Comparison of ENCODE assay signal across 25 cellular contexts in the genomic region with DNA sequence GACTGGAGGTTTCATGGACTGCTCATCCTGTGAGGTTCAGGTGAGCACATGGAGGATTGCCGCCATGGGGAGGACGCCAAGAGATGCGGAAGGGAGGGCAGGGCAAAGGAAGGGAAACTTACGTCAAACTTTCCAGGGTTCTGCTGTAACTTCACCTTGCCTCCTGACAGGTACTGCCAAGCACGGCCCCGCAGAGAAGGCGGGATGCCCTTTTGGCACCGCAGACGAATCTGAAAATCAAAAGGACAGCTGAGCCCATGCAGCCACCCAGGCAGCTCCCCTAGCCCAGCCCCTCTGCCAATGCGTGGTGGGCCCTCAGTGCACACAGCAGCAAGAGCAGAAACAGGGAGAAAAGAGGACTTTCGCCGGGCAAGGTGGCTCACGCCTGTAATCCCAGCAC. TPM values are rescaled to one million over a fixed set of nuclear protein-coding genes. Genes with fewer than 3 reads are reported as not detected.
A peak's percentile ranks its signal among the peaks of the same experiment; 100 is the strongest.
DNase-seq lines count a peak whose midpoint lies in the region; ATAC-seq and TF ChIP-seq lines count a peak whose summit lies in the region.
"Had no signal": no experiment of that assay in that cellular context is flagged by ENCODE, and none has a peak within 500 bp of the region (broad histone marks: within the 10 kb centered on the region; RNA-seq: fewer than 3 reads in every experiment).

No MANE protein-coding gene starts in this region.

- peak overlapping the region; percentile 93 for H3K27ac Mint-ChIP-seq in activated naive CD4-positive, alpha-beta T cell treated with anti-CD3 and anti-CD28 coated beads, Interleukin-2, amount 50 U/mL, for 24 hours
- H3K27ac Mint-ChIP-seq in activated naive CD4-positive, alpha-beta T cell treated with anti-CD3 and anti-CD28 coated beads, Interleukin-2, amount 50 U/mL, for 72 hours = peak overlapping the region in 1 of 2 donors; percentile 47
- H3K27ac Mint-ChIP-seq in IgD-negative memory B cell (peak overlapping the region in 2 of 3 donors; percentile 46 to 84), mesothelial cell of epicardium (peak overlapping the region; percentile 47)
- no peak overlapping the region for H3K27ac Mint-ChIP-seq in activated CD4-positive, alpha-beta memory T cell treated with anti-CD3 and anti-CD28 coated beads, Interleukin-2, amount 10 ng/mL, durations not matched to agents 7 days and 5 days
- H3K27ac Mint-ChIP-seq: GM23338; stimulated activated naive CD8-positive, alpha-beta T cell treated with anti-CD3 and anti-CD28 coated beads, Interleukin-15, Interleukin-2, amounts not matched to agents 100 ng/mL and 50 ng/mL, for 24 hours had no signal

- in situ Hi-C loops in GM13977 (cut with MboI; ENCODE audit: low pct_unique_long_range_greater_than_20kb, low sequenced_read_pairs, unreplicated experiment) = no loop called here

- peaks cover 8 to 79% (median 46%) of the 10 kb centered on the region in 4 donors for H3K36me3 ChIP-seq in upper lobe of left lung

- 93 to 97% methylated on average over 12 to 13 of the region's 13 CpGs for WGBS in upper lobe of left lung, 2 donors

- TF ChIP-seq CTCF in mesothelial cell of epicardium (IDR thresholded peaks at IDR 0.05; ENCODE audit: unreplicated experiment) (no peak), upper lobe of left lung (IDR thresholded peaks at IDR 0.05) (no peak), GM13977 (IDR thresholded peaks at IDR 0.05; ENCODE audit: extremely low read depth, insufficient read depth, missing control alignments) (no peak)

- TF ChIP-seq EP300 in upper lobe of left lung (IDR thresholded peaks at IDR 0.05) = no peak

- H3K27me3 Mint-ChIP-seq in activated naive CD4-positive, alpha-beta T cell treated with anti-CD3 and anti-CD28 coated beads, Interleukin-2, amount 50 U/mL, for 24 hours = no peaks in the 10 kb centered on the region
- H3K27me3 Mint-ChIP-seq in IgD-negative memory B cell (no peaks in the 10 kb centered on the region), mesothelial cell of epicardium (ENCODE audit: low read depth) (no peaks in the 10 kb centered on the region)
- H3K27me3 Mint-ChIP-seq in activated CD4-positive, alpha-beta memory T cell treated with anti-CD3 and anti-CD28 coated beads, Interleukin-2, amount 10 ng/mL, durations not matched to agents 7 days and 5 days = no peaks in the 10 kb centered on the region
- H3K27me3 Mint-ChIP-seq: activated CD8-positive, alpha-beta T cell treated with anti-CD3 and anti-CD28 coated beads for 36 hours; CD8-positive, alpha-beta memory T cell; stimulated activated naive CD8-positive, alpha-beta T cell treated with anti-CD3 and anti-CD28 coated beads, Interleukin-15, Interleukin-2, amounts not matched to agents 100 ng/mL and 50 ng/mL, for 24 hours had no signal

- no peak overlapping the region for H3K4me3 ChIP-seq in upper lobe of left lung
- H3K4me3 ChIP-seq: GM23338, K562, SJSA1 had no signal

- H3K36me3 Mint-ChIP-seq in activated naive CD4-positive, alpha-beta T cell treated with anti-CD3 and anti-CD28 coated beads, Interleukin-2, amount 50 U/mL, for 24 hours = peaks cover 3% of the 10 kb centered on the region
- peaks cover 8 to 43% of the 10 kb centered on the region in 2 donors for H3K36me3 Mint-ChIP-seq in activated naive CD4-positive, alpha-beta T cell treated with anti-CD3 and anti-CD28 coated beads, Interleukin-2, amount 50 U/mL, for 72 hours
- peaks cover 9% of the 10 kb centered on the region for H3K36me3 Mint-ChIP-seq in IgD-negative memory B cell
- peaks cover 2% of the 10 kb centered on the region for H3K36me3 Mint-ChIP-seq in mesothelial cell of epicardium
- peaks cover 68% of the 10 kb centered on the region for H3K36me3 Mint-ChIP-seq in activated CD4-positive, alpha-beta memory T cell treated with anti-CD3 and anti-CD28 coated beads, Interleukin-2, amount 10 ng/mL, durations not matched to agents 7 days and 5 days (ENCODE audit: low read depth)

- H3K27ac ChIP-seq in upper lobe of left lung = peak overlapping the region; percentile 63 to 94 (median 86)
- H3K27ac ChIP-seq: SJSA1 had no signal

- TF ChIP-seq POLR2A in upper lobe of left lung (IDR thresholded peaks at IDR 0.05) = no peak

- H3K4me1 ChIP-seq in upper lobe of left lung = peaks cover 60 to 86% (median 75%) of the 10 kb centered on the region in 4 donors

- CTCF ChIA-PET in activated CD4-positive, alpha-beta memory T cell treated with anti-CD3 and anti-CD28 coated beads, Interleukin-2, amount 10 ng/mL, durations not matched to agents 7 days and 5 days (lab: Charles Lee) = interaction anchor here (2.2 kb wide), 1 partner anchor 11 kb away, joined by 10 read pairs; no protein-coding TSS in a partner anchor

- DNase-seq in activated naive CD4-positive, alpha-beta T cell treated with anti-CD3 and anti-CD28 coated beads, Interleukin-2, amount 50 U/mL, for 72 hours (ENCODE audit: low spot score in 2 of 2) = no peak
- DNase-seq in mesothelial cell of epicardium (ENCODE audit: low spot score in 2 of 2, unreplicated experiment in 2 of 2) = no peak
- no peak for DNase-seq in upper lobe of left lung
- DNase-seq in GM13977 (ENCODE audit: low spot score) = no peak
- DNase-seq in activated CD4-positive, alpha-beta memory T cell treated with anti-CD3 and anti-CD28 coated beads, Interleukin-2, amount 10 ng/mL, durations not matched to agents 7 days and 5 days = no peak
- DNase-seq: activated CD8-positive, alpha-beta T cell treated with anti-CD3 and anti-CD28 coated beads for 36 hours; activated naive CD4-positive, alpha-beta T cell treated with anti-CD3 and anti-CD28 coated beads, Interleukin-2, amount 50 U/mL, for 16 hours; activated T-cell treated with anti-CD3 and anti-CD28 coated beads, Interleukin-2, amount 50 U/mL, for 4 hours; CD8-positive, alpha-beta memory T cell; effector memory CD4-positive, alpha-beta T cell; NCI-H187; NCI-H2227 treated with DMSO at 0.1 percent for 48 hours; NCI-H748 treated with DMSO at 0.1 percent for 48 hours; stimulated activated CD4-positive, alpha-beta T cell treated with anti-CD3 and anti-CD28 coated beads, Interleukin-2, amount 100 ng/mL, for 24 hours had no signal

- H3K4me3 Mint-ChIP-seq in activated naive CD4-positive, alpha-beta T cell treated with anti-CD3 and anti-CD28 coated beads, Interleukin-2, amount 50 U/mL, for 24 hours = no peak overlapping the region
- no peak overlapping the region for H3K4me3 Mint-ChIP-seq in IgD-negative memory B cell
- no peak overlapping the region for H3K4me3 Mint-ChIP-seq in mesothelial cell of epicardium
- no peak overlapping the region for H3K4me3 Mint-ChIP-seq in activated CD4-positive, alpha-beta memory T cell treated with anti-CD3 and anti-CD28 coated beads, Interleukin-2, amount 10 ng/mL, durations not matched to agents 7 days and 5 days
- H3K4me3 Mint-ChIP-seq: activated CD8-positive, alpha-beta T cell treated with anti-CD3 and anti-CD28 coated beads for 36 hours; activated T-cell treated with anti-CD3 and anti-CD28 coated beads, Interleukin-2, amount 50 U/mL, for 4 hours; CD8-positive, alpha-beta memory T cell; GM23338; stimulated activated naive CD8-positive, alpha-beta T cell treated with anti-CD3 and anti-CD28 coated beads, Interleukin-15, Interleukin-2, amounts not matched to agents 100 ng/mL and 50 ng/mL, for 24 hours; T-helper 1 cell treated with Interleukin-12 subunit alpha and Interleukin-12 subunit beta and Interleukin-4 antibody, amounts not matched to agents 30 μg/mL and 1 μg/mL, for 36 hours had no signal

- no peak for ATAC-seq in activated naive CD4-positive, alpha-beta T cell treated with anti-CD3 and anti-CD28 coated beads, Interleukin-2, amount 50 U/mL, for 72 hours
- no peak for ATAC-seq in upper lobe of left lung (ENCODE audit: low FRiP score in 2 of 2)
- no peak for ATAC-seq in HG02852 (IDR thresholded peaks at IDR 0.05; ENCODE audit: unreplicated experiment)
- ATAC-seq: activated CD8-positive, alpha-beta T cell treated with anti-CD3 and anti-CD28 coated beads for 36 hours; activated T-cell treated with anti-CD3 and anti-CD28 coated beads, Interleukin-2, amount 50 U/mL, for 4 hours; GM23338; K562 had no signal

- no peaks in the 10 kb centered on the region for H3K9me3 Mint-ChIP-seq in activated naive CD4-positive, alpha-beta T cell treated with anti-CD3 and anti-CD28 coated beads, Interleukin-2, amount 50 U/mL, for 24 hours
- H3K9me3 Mint-ChIP-seq in activated naive CD4-positive, alpha-beta T cell treated with anti-CD3 and anti-CD28 coated beads, Interleukin-2, amount 50 U/mL, for 72 hours = no peaks in the 10 kb centered on the region
- H3K9me3 Mint-ChIP-seq in IgD-negative memory B cell (no peaks in the 10 kb centered on the region), mesothelial cell of epicardium (no peaks in the 10 kb centered on the region)
- H3K9me3 Mint-ChIP-seq in activated CD4-positive, alpha-beta memory T cell treated with anti-CD3 and anti-CD28 coated beads, Interleukin-2, amount 10 ng/mL, durations not matched to agents 7 days and 5 days = no peaks in the 10 kb centered on the region
- H3K9me3 Mint-ChIP-seq: activated CD8-positive, alpha-beta T cell treated with anti-CD3 and anti-CD28 coated beads for 36 hours; activated T-cell treated with anti-CD3 and anti-CD28 coated beads, Interleukin-2, amount 50 U/mL, for 4 hours; CD8-positive, alpha-beta memory T cell; GM23338; stimulated activated naive CD8-positive, alpha-beta T cell treated with anti-CD3 and anti-CD28 coated beads, Interleukin-15, Interleukin-2, amounts not matched to agents 100 ng/mL and 50 ng/mL, for 24 hours; T-helper 1 cell treated with Interleukin-12 subunit alpha and Interleukin-12 subunit beta and Interleukin-4 antibody, amounts not matched to agents 30 μg/mL and 1 μg/mL, for 36 hours had no signal

- peaks cover 88% of the 10 kb centered on the region for H3K4me1 Mint-ChIP-seq in activated naive CD4-positive, alpha-beta T cell treated with anti-CD3 and anti-CD28 coated beads, Interleukin-2, amount 50 U/mL, for 24 hours
- peaks cover 22 to 37% (median 23%) of the 10 kb centered on the region in 3 donors for H3K4me1 Mint-ChIP-seq in IgD-negative memory B cell
- peaks cover 37% of the 10 kb centered on the region for H3K4me1 Mint-ChIP-seq in mesothelial cell of epicardium
- H3K4me1 Mint-ChIP-seq in activated CD4-positive, alpha-beta memory T cell treated with anti-CD3 and anti-CD28 coated beads, Interleukin-2, amount 10 ng/mL, durations not matched to agents 7 days and 5 days = peaks cover 44% of the 10 kb centered on the region

- no peaks in the 10 kb centered on the region for H3K9me3 ChIP-seq in upper lobe of left lung
- H3K9me3 ChIP-seq: SJSA1 had no signal

- POLR2A ChIA-PET in activated CD4-positive, alpha-beta memory T cell treated with anti-CD3 and anti-CD28 coated beads, Interleukin-2, amount 10 ng/mL, durations not matched to agents 7 days and 5 days (lab: Charles Lee) = interaction anchor here (5.7 kb wide), 1 partner anchor 9 kb away, joined by 56 read pairs; the partner anchor contains the start of gene CASTOR1

- no peaks in the 10 kb centered on the region for H3K27me3 ChIP-seq in upper lobe of left lung
- H3K27me3 ChIP-seq: SJSA1 had no signal

RNA-seq across cellular contexts. Expression of gene CASTOR1, which starts 10.0 kb away (rescaled TPM):
- 1 to 10 TPM; 6.3 to 7.5 TPM for total RNA-seq in activated naive CD4-positive, alpha-beta T cell treated with anti-CD3 and anti-CD28 coated beads, Interleukin-2, amount 50 U/mL, for 72 hours
- 15.7 TPM for polyA plus RNA-seq in IgD-negative memory B cell
- total RNA-seq in mesothelial cell of epicardium = 10.9 to 13.5 TPM (median 13.5 TPM) in 3 replicates
- 10 to 100 TPM in 4 of 6 donors, 1 to 10 TPM in 2; 7.0 to 31.5 (median 22.1) TPM for total RNA-seq in upper lobe of left lung
- 10 to 100 TPM; 14.2 to 14.6 TPM for total RNA-seq in activated CD4-positive, alpha-beta memory T cell treated with anti-CD3 and anti-CD28 coated beads, Interleukin-2, amount 10 ng/mL, durations not matched to agents 7 days and 5 days

RNA-seq across cellular contexts. Expression of gene TBC1D10A, which starts 27.4 kb away (rescaled TPM):
- 10 to 100 TPM; 27.2 to 36.9 TPM for total RNA-seq in activated naive CD4-positive, alpha-beta T cell treated with anti-CD3 and anti-CD28 coated beads, Interleukin-2, amount 50 U/mL, for 72 hours
- 44.0 TPM for polyA plus RNA-seq in IgD-negative memory B cell
- 12.8 to 15.1 TPM (median 13.7 TPM) in 3 replicates for total RNA-seq in mesothelial cell of epicardium
- 10 to 100 TPM; 22.6 to 61.0 (median 36.2) TPM for total RNA-seq in upper lobe of left lung
- 10 to 100 TPM; 37.9 to 41.6 TPM for total RNA-seq in activated CD4-positive, alpha-beta memory T cell treated with anti-CD3 and anti-CD28 coated beads, Interleukin-2, amount 10 ng/mL, durations not matched to agents 7 days and 5 days

RNA-seq across cellular contexts. Expression of gene OSM, which starts 32.7 kb away (rescaled TPM):
- 10 to 100 TPM; 16.1 to 40.4 TPM for total RNA-seq in activated naive CD4-positive, alpha-beta T cell treated with anti-CD3 and anti-CD28 coated beads, Interleukin-2, amount 50 U/mL, for 72 hours
- polyA plus RNA-seq in IgD-negative memory B cell = 0.79 TPM
- total RNA-seq in mesothelial cell of epicardium (not detected in 3 replicates), upper lobe of left lung (10 to 100 TPM in 1 of 6 donors, 1 to 10 TPM in 4, under 1 TPM in 1; 0.98 to 11.7 (median 5.1) TPM)
- 100 to 1,000 TPM; 103 to 107 TPM for total RNA-seq in activated CD4-positive, alpha-beta memory T cell treated with anti-CD3 and anti-CD28 coated beads, Interleukin-2, amount 10 ng/mL, durations not matched to agents 7 days and 5 days
- total RNA-seq: chondrocyte, glomerular endothelial cell, GM23338, K562, SJSA1 had no signal
- polyA plus RNA-seq: GM23338, neural cell had no signal

RNA-seq across cellular contexts. Expression of gene LIF, which starts 52.8 kb away (rescaled TPM):
- total RNA-seq in activated naive CD4-positive, alpha-beta T cell treated with anti-CD3 and anti-CD28 coated beads, Interleukin-2, amount 50 U/mL, for 72 hours = 100 to 1,000 TPM in 1 of 2 donors, 10 to 100 TPM in 1; 68.9 to 522 TPM
- not detected for polyA plus RNA-seq in IgD-negative memory B cell
- total RNA-seq in mesothelial cell of epicardium = 15.4 to 16.9 TPM (median 15.8 TPM) in 3 replicates
- 10 to 100 TPM in 1 of 6 donors, 1 to 10 TPM in 4, under 1 TPM in 1; 0.89 to 16.9 (median 3.8) TPM for total RNA-seq in upper lobe of left lung
- total RNA-seq in activated CD4-positive, alpha-beta memory T cell treated with anti-CD3 and anti-CD28 coated beads, Interleukin-2, amount 10 ng/mL, durations not matched to agents 7 days and 5 days = 10 to 100 TPM; 94.6 to 94.8 TPM
- polyA plus RNA-seq: CD8-positive, alpha-beta memory T cell had no signal

RNA-seq across cellular contexts. Expression of gene SF3A1, which starts 57.4 kb away (rescaled TPM):
- 100 to 1,000 TPM; 229 to 281 TPM for total RNA-seq in activated naive CD4-positive, alpha-beta T cell treated with anti-CD3 and anti-CD28 coated beads, Interleukin-2, amount 50 U/mL, for 72 hours
- polyA plus RNA-seq in IgD-negative memory B cell = 120 TPM
- 142 to 154 TPM (median 151 TPM) in 3 replicates for total RNA-seq in mesothelial cell of epicardium
- total RNA-seq in upper lobe of left lung = 100 to 1,000 TPM in 4 of 6 donors, 10 to 100 TPM in 2; 89.1 to 204 (median 138) TPM
- 100 to 1,000 TPM; 225 to 226 TPM for total RNA-seq in activated CD4-positive, alpha-beta memory T cell treated with anti-CD3 and anti-CD28 coated beads, Interleukin-2, amount 10 ng/mL, durations not matched to agents 7 days and 5 days
